In genomic region chr5:693271-694041, GRCh38 we compare ENCODE assay signal across 8 cellular contexts. TPM values are rescaled to one million over a fixed set of nuclear protein-coding genes. Genes with fewer than 3 reads are reported as not detected.
DNase-seq lines count a peak whose midpoint lies in the region; ATAC-seq and TF ChIP-seq lines count a peak whose summit lies in the region.
"Not testable (repeated sequence)": the region's sequence is repeated elsewhere in the genome, so short reads cannot be mapped to it uniquely, and the experiment has no call there.

TPPP (minus strand) TSS chr5:693352; CDS start chr5:678060, 15,292 bp downstream.

- H3K9ac ChIP-seq in BLaER1 treated with 17β-estradiol and CSF1 and Interleukin-3, amounts not matched to agents 10 nM and 100 nM, result peak within 1 kb of the TSS in 1 of 11 experiments; percentile 46; a peak in 1 of 22 replicates
- peak within 1 kb of the TSS; percentile 42; the same call in 1 of the 2 replicates for H3K9ac ChIP-seq in OCI-LY3 (ENCODE audit: low read length)
- H3K9ac ChIP-seq in endodermal cell (ENCODE audit: extremely low read depth, low read length, poor library complexity, severe bottlenecking), result not testable (repeated sequence)

- peak; percentile 83 for ATAC-seq in GM19463 (IDR thresholded peaks at IDR 0.05; ENCODE audit: unreplicated experiment)
- peak; percentile 89 for ATAC-seq in memory B cell (ENCODE audit: low read depth)

- not testable (repeated sequence) for H3K79me2 ChIP-seq in OCI-LY3 (ENCODE audit: low read length)

- H3K4me3 Mint-ChIP-seq in endodermal cell, result not testable (repeated sequence)
- H3K4me3 Mint-ChIP-seq in memory B cell, result peak within 1 kb of the TSS; percentile 61

- H3K36me3 ChIP-seq in BLaER1 treated with 17β-estradiol and CSF1 and Interleukin-3, amounts not matched to agents 10 nM and 100 nM; OCI-LY3 (replicated peaks; ENCODE audit: low read depth, low read length); endodermal cell (ENCODE audit: control insufficient read depth, insufficient read depth, low read length): not testable (repeated sequence)

- H3K27me3 ChIP-seq in BLaER1 treated with 17β-estradiol and CSF1 and Interleukin-3, amounts not matched to agents 10 nM and 100 nM, result peaks cover 14 to 25% (median 19%) of the 10 kb centered on the region in 11 experiments
- not testable (repeated sequence) for H3K27me3 ChIP-seq in OCI-LY3 (ENCODE audit: low read depth, low read length)
- peaks cover 24% of the 10 kb centered on the region for H3K27me3 ChIP-seq in endodermal cell (ENCODE audit: control insufficient read depth, insufficient read depth, low read length, poor library complexity, severe bottlenecking)

- H4K20me1 ChIP-seq in BLaER1 treated with 17β-estradiol and CSF1 and Interleukin-3, amounts not matched to agents 10 nM and 100 nM; OCI-LY3 (ENCODE audit: insufficient read depth, low read length): not testable (repeated sequence)

- not testable (repeated sequence) for H3K4me1 Mint-ChIP-seq in endodermal cell, memory B cell

- peak within 1 kb of the TSS; percentile 48 to 68 (median 58) for H3K4me3 ChIP-seq in BLaER1 treated with 17β-estradiol and CSF1 and Interleukin-3, amounts not matched to agents 10 nM and 100 nM
- H3K4me3 ChIP-seq in OCI-LY3 (ENCODE audit: low read length), result peak within 1 kb of the TSS; percentile 77
- not testable (repeated sequence) for H3K4me3 ChIP-seq in endodermal cell (ENCODE audit: low read length)

- DNase-seq in HK-2 (ENCODE audit: unreplicated experiment), result peak; percentile 86
- peak; percentile 75 for DNase-seq in activated T-cell treated with anti-CD3 and anti-CD28 coated beads for 4 hours
- DNase-seq in endodermal cell, result peak; percentile 90
- DNase-seq in memory B cell (ENCODE audit: low spot score in 2 of 2), result peak; percentile 53 to 65
- peak; percentile 85 for DNase-seq in stimulated activated CD4-positive, alpha-beta T cell treated with anti-CD3 and anti-CD28 coated beads, Interleukin-4, amount 100 ng/mL, for 24 hours

- not testable (repeated sequence) for H3K27ac ChIP-seq in BLaER1 treated with 17β-estradiol and CSF1 and Interleukin-3, amounts not matched to agents 10 nM and 100 nM; OCI-LY3 (ENCODE audit: low read length); endodermal cell (ENCODE audit: low read depth, low read length)

- not testable (repeated sequence) for H3K4me1 ChIP-seq in BLaER1 treated with 17β-estradiol and CSF1 and Interleukin-3, amounts not matched to agents 10 nM and 100 nM; OCI-LY3 (ENCODE audit: low read length); endodermal cell (ENCODE audit: control insufficient read depth, insufficient read depth, low read length)

- H3K4me2 ChIP-seq in BLaER1 treated with 17β-estradiol and CSF1 and Interleukin-3, amounts not matched to agents 10 nM and 100 nM, result peak within 1 kb of the TSS; percentile 80 to 86 (median 82)
- peak within 1 kb of the TSS; percentile 73 for H3K4me2 ChIP-seq in OCI-LY3 (ENCODE audit: low read length)

- 0% methylated on average over 72 of the region's 109 CpGs; no CpG with 5 or more reads in 1 of the 2 experiments for WGBS in endodermal cell (ENCODE audit: insufficient coverage in 1 of 2, insufficient read length in 1 of 2), 2 experiments

- H3K9me3 Mint-ChIP-seq in endodermal cell, memory B cell: not testable (repeated sequence)

- not testable (repeated sequence) for H3K36me3 Mint-ChIP-seq in endodermal cell (ENCODE audit: low read depth); memory B cell

- H3K27me3 Mint-ChIP-seq in endodermal cell (ENCODE audit: insufficient read depth), result peaks cover 23% of the 10 kb centered on the region
- H3K27me3 Mint-ChIP-seq in memory B cell, result not testable (repeated sequence)

- H2AFZ ChIP-seq in OCI-LY3 (ENCODE audit: low read depth, low read length), result not testable (repeated sequence)

- TF ChIP-seq CTCF in OCI-LY3 (IDR thresholded peaks at IDR 0.05; ENCODE audit: low read depth, low read length); endodermal cell (conservative IDR thresholded peaks at IDR 0.05): not testable (repeated sequence)

- not testable (repeated sequence) for H3K9me3 ChIP-seq in BLaER1 treated with 17β-estradiol and CSF1 and Interleukin-3, amounts not matched to agents 10 nM and 100 nM (replicated peaks in 1 of 11); OCI-LY3 (ENCODE audit: insufficient read depth, low read length); endodermal cell (ENCODE audit: control insufficient read depth, low read length)

- H3K27ac Mint-ChIP-seq in endodermal cell, memory B cell: not testable (repeated sequence)

RNA-seq across cellular contexts. Expression of gene TPPP, which starts in this region (rescaled TPM):
- under 1 TPM; 0.22 to 0.70 TPM for total RNA-seq in endodermal cell
- 2.0 TPM for polyA plus RNA-seq in endodermal cell (2013, experiment 1 of 2)
- 1.5 TPM for polyA plus RNA-seq in endodermal cell (2013, experiment 2 of 2)
